Comparison of ENCODE assay signal across 1 cellular context in genomic region chr3:105359098-105359762, GRCh38.
TF ChIP-seq lines count a peak whose summit lies in the region.

No MANE protein-coding gene starts in this region.

TF ChIP-seq in GM23338, 12 proteins besides CTCF, POLR2A, EP300 and RAD21 (continued from another document):
- TF ChIP-seq ZNF462 (CRISPR knock-in tag; IDR thresholded peaks at IDR 0.05) (no peak), ZNF331 (CRISPR knock-in tag; IDR thresholded peaks at IDR 0.05; ENCODE audit: low read depth) (no peak), STAT1 (IDR thresholded peaks at IDR 0.05; ENCODE audit: unreplicated experiment) (no peak), CREB1 (CRISPR knock-in tag; IDR thresholded peaks at IDR 0.05; ENCODE audit: low read depth) (no peak), ZNF114 (CRISPR knock-in tag; IDR thresholded peaks at IDR 0.05) (no peak), ETS1 (IDR thresholded peaks at IDR 0.05) (no peak), POLR2AphosphoS5 (IDR thresholded peaks at IDR 0.05; ENCODE audit: low read depth) (no peak)
